ENCODE assay signal across 9 cellular contexts in the genomic region with DNA sequence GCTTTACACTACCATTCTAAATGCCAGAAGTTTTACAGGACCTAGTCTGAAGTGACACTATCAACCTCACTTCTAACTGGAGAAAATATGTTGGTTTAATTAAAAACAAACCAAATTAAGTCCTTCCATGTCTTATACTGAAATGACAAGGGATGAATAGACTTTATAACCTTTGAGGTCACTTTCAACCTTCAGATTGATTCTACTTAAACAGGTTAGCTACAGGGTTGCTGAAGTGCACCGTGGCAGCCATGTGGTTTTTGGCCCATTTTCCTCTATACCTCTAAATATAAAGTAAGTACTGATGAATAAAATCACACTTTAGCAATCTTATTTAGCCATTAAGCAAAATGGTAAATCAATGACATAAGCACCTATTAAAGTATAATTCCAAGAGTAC. TPM values are rescaled to one million over a fixed set of nuclear protein-coding genes. Genes with fewer than 3 reads are reported as not detected.
DNase-seq lines count a peak whose midpoint lies in the region; ATAC-seq and TF ChIP-seq lines count a peak whose summit lies in the region.
"Had no signal": no experiment of that assay in that cellular context is flagged by ENCODE, and none has a peak within 500 bp of the region (broad histone marks: within the 10 kb centered on the region; RNA-seq: fewer than 3 reads in every experiment).

No MANE protein-coding gene starts in this region.

- H3K27ac Mint-ChIP-seq in activated naive CD8-positive, alpha-beta T cell treated with anti-CD3 and anti-CD28 coated beads, Interleukin-2, amount 50 U/mL, for 24 hours: peak overlapping the region; percentile 99
- peak overlapping the region; percentile 87 to 88 for H3K27ac Mint-ChIP-seq in stimulated activated naive CD8-positive, alpha-beta T cell treated with anti-CD3 and anti-CD28 coated beads, Interleukin-15, amount 100 ng/mL, for 72 hours
- no peak overlapping the region for H3K27ac Mint-ChIP-seq in Caco-2 (ENCODE audit: unreplicated experiment)
- H3K27ac Mint-ChIP-seq: nephron progenitor cell had no signal

- CTCF ChIA-PET in Caco-2 (lab: Charles Lee): no interaction called here

- H3K9me3 ChIP-seq in HUES6 (ENCODE audit: control insufficient read depth, insufficient read depth, low read depth, low read length) (no peaks in the 10 kb centered on the region), iPS-20b (ENCODE audit: insufficient read depth, low read depth, low read length) (no peaks in the 10 kb centered on the region), Caco-2 (no peaks in the 10 kb centered on the region)

- DNase-seq in activated naive CD8-positive, alpha-beta T cell treated with anti-CD3 and anti-CD28 coated beads, Interleukin-2, amount 50 U/mL, for 24 hours: no peak
- DNase-seq in stimulated activated naive CD8-positive, alpha-beta T cell treated with anti-CD3 and anti-CD28 coated beads, Interleukin-15, amount 100 ng/mL, for 72 hours: no peak
- no peak for DNase-seq in stimulated activated CD8-positive, alpha-beta memory T cell treated with anti-CD3 and anti-CD28 coated beads, Interleukin-4, amount 100 ng/mL, for 48 hours
- DNase-seq in Caco-2: no peak
- DNase-seq: activated effector memory CD4-positive, alpha-beta T cell treated with Interleukin-2 at 50 U/mL for 16 hours; nephron progenitor cell had no signal

- peaks cover under 1% of the 10 kb centered on the region; the same call in 1 of the 2 replicates for H3K27me3 ChIP-seq in HUES6 (ENCODE audit: control insufficient read depth, insufficient read depth, low read length)
- H3K27me3 ChIP-seq in iPS-20b (ENCODE audit: insufficient read depth, low read length): peaks cover under 1% of the 10 kb centered on the region; the same call in 1 of the 2 replicates
- H3K27me3 ChIP-seq in Caco-2 (replicated peaks; ENCODE audit: control insufficient read depth, insufficient read depth, low read length): no peaks in the 10 kb centered on the region

- ATAC-seq in activated naive CD8-positive, alpha-beta T cell treated with anti-CD3 and anti-CD28 coated beads, Interleukin-2, amount 50 U/mL, for 24 hours: no peak
- ATAC-seq in stimulated activated naive CD8-positive, alpha-beta T cell treated with anti-CD3 and anti-CD28 coated beads, Interleukin-15, amount 100 ng/mL, for 72 hours: no peak
- ATAC-seq in HG03520 (IDR thresholded peaks at IDR 0.05; ENCODE audit: unreplicated experiment): no peak

- no peaks in the 10 kb centered on the region for H3K9me3 Mint-ChIP-seq in activated naive CD8-positive, alpha-beta T cell treated with anti-CD3 and anti-CD28 coated beads, Interleukin-2, amount 50 U/mL, for 24 hours
- no peaks in the 10 kb centered on the region for H3K9me3 Mint-ChIP-seq in stimulated activated naive CD8-positive, alpha-beta T cell treated with anti-CD3 and anti-CD28 coated beads, Interleukin-15, amount 100 ng/mL, for 72 hours
- no peaks in the 10 kb centered on the region for H3K9me3 Mint-ChIP-seq in Caco-2 (ENCODE audit: unreplicated experiment)
- H3K9me3 Mint-ChIP-seq: nephron progenitor cell had no signal

- intact Hi-C loops in Caco-2 (cut with micrococcal nuclease; ENCODE audit: unreplicated experiment): no loop called here

- peaks cover 7% of the 10 kb centered on the region for H3K27me3 Mint-ChIP-seq in activated naive CD8-positive, alpha-beta T cell treated with anti-CD3 and anti-CD28 coated beads, Interleukin-2, amount 50 U/mL, for 24 hours
- H3K27me3 Mint-ChIP-seq in stimulated activated naive CD8-positive, alpha-beta T cell treated with anti-CD3 and anti-CD28 coated beads, Interleukin-15, amount 100 ng/mL, for 72 hours: no peaks in the 10 kb centered on the region
- no peaks in the 10 kb centered on the region for H3K27me3 Mint-ChIP-seq in Caco-2 (ENCODE audit: insufficient read depth, unreplicated experiment)

- H3K36me3 ChIP-seq in HUES6 (ENCODE audit: control insufficient read depth, insufficient read depth, low read length) (peaks cover 81% of the 10 kb centered on the region), iPS-20b (ENCODE audit: insufficient read depth, low read depth, low read length) (peaks cover 81% of the 10 kb centered on the region), Caco-2 (ENCODE audit: control insufficient read depth, insufficient read depth, low read length) (peaks cover 14% of the 10 kb centered on the region)

- peaks cover 19% of the 10 kb centered on the region for H3K4me1 ChIP-seq in HUES6 (ENCODE audit: control insufficient read depth, insufficient read depth, low read length)
- H3K4me1 ChIP-seq in iPS-20b (ENCODE audit: insufficient read depth, low read length): peaks cover 14% of the 10 kb centered on the region; the same call in 1 of the 2 replicates
- H3K4me1 ChIP-seq in Caco-2: peaks cover 42% of the 10 kb centered on the region

- no TSS peak for BruUV-seq in Caco-2 (replicated peaks; lab: Mats Ljungman, UMichigan)

- no peak overlapping the region for H3K27ac ChIP-seq in HUES6 (ENCODE audit: low read depth, low read length)
- H3K27ac ChIP-seq in iPS-20b (ENCODE audit: low read length): no peak overlapping the region

- H3K9ac ChIP-seq in HUES6 (ENCODE audit: low read length) (peak overlapping the region; percentile 30), iPS-20b (ENCODE audit: low read depth, low read length) (peak overlapping the region; percentile 98; the same call in 1 of the 2 replicates)

- peak overlapping the region; percentile 81; the same call in 1 of the 2 replicates for H3K4me3 ChIP-seq in HUES6 (ENCODE audit: low read depth, low read length)
- peak overlapping the region; percentile 84 for H3K4me3 ChIP-seq in iPS-20b (ENCODE audit: low read length)
- H3K4me3 ChIP-seq in Caco-2 (ENCODE audit: low read depth, low read length): no peak overlapping the region

- peaks cover 82% of the 10 kb centered on the region for H3K4me1 Mint-ChIP-seq in activated naive CD8-positive, alpha-beta T cell treated with anti-CD3 and anti-CD28 coated beads, Interleukin-2, amount 50 U/mL, for 24 hours
- H3K4me1 Mint-ChIP-seq in stimulated activated naive CD8-positive, alpha-beta T cell treated with anti-CD3 and anti-CD28 coated beads, Interleukin-15, amount 100 ng/mL, for 72 hours: peaks cover 85% of the 10 kb centered on the region
- peaks cover 17% of the 10 kb centered on the region for H3K4me1 Mint-ChIP-seq in Caco-2 (ENCODE audit: low read depth, unreplicated experiment)

- H3K36me3 Mint-ChIP-seq in activated naive CD8-positive, alpha-beta T cell treated with anti-CD3 and anti-CD28 coated beads, Interleukin-2, amount 50 U/mL, for 24 hours (ENCODE audit: low read depth): peaks cover 78% of the 10 kb centered on the region
- peaks cover 98% of the 10 kb centered on the region for H3K36me3 Mint-ChIP-seq in Caco-2 (ENCODE audit: insufficient read depth, unreplicated experiment)

- H3K4me3 Mint-ChIP-seq in activated naive CD8-positive, alpha-beta T cell treated with anti-CD3 and anti-CD28 coated beads, Interleukin-2, amount 50 U/mL, for 24 hours: peak overlapping the region; percentile 95
- peak overlapping the region; percentile 97 to 98 for H3K4me3 Mint-ChIP-seq in stimulated activated naive CD8-positive, alpha-beta T cell treated with anti-CD3 and anti-CD28 coated beads, Interleukin-15, amount 100 ng/mL, for 72 hours
- no peak overlapping the region for H3K4me3 Mint-ChIP-seq in Caco-2 (ENCODE audit: unreplicated experiment)

- POLR2A ChIA-PET in Caco-2 (lab: Charles Lee): no interaction called here

- no peak for TF ChIP-seq CTCF in Caco-2 (IDR thresholded peaks at IDR 0.05; ENCODE audit: insufficient read depth in 1 of 2, low read depth in 1 of 2, low read length in 1 of 2, severe bottlenecking in 1 of 2, unreplicated experiment in 1 of 2)

RNA-seq across cellular contexts. Expression of a gene that starts 3.9 kb away (rescaled TPM):
- 317 and 331 TPM in 2 replicates for total RNA-seq in Caco-2 (2022)
